8 cellular contexts compared by ENCODE assay signal in the genomic region with DNA sequence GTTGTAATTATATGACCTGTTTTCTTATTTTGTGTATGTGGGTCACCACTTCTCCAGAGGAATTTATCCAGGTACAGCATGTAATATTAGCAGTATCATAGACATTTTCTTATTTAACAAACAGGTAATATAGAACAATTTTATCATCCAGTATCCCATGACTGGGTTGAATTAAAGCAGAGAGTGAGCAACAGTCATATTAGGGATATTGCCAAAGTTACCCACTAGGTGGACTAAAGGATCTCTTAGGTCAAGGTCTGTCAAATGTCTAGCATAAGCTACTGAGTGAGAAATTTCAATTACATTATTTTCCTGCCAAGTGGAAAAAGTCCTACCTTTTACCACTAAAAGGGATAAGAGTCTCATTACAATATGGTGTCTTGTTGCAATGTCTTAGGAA.
DNase-seq lines count a peak whose midpoint lies in the region; ATAC-seq and TF ChIP-seq lines count a peak whose summit lies in the region.

No MANE protein-coding gene starts in this region.

- no peak overlapping the region for H3K27ac ChIP-seq in liver (ENCODE audit: low read depth in 1 of 2, low read length in 2 of 2)
- H3K27ac ChIP-seq in testis = no peak overlapping the region
- no peak overlapping the region for H3K27ac ChIP-seq in tibial artery

- no peak overlapping the region for H3K4me3 Mint-ChIP-seq in activated CD8-positive, alpha-beta T cell treated with anti-CD3 and anti-CD28 coated beads for 36 hours
- no peak overlapping the region for H3K4me3 Mint-ChIP-seq in activated CD8-positive, alpha-beta T cell treated with anti-CD3 and anti-CD28 coated beads, Interleukin-2, amount 10 ng/mL, durations not matched to agents 7 days and 5 days

- intact Hi-C loops in activated CD8-positive, alpha-beta T cell treated with anti-CD3 and anti-CD28 coated beads for 36 hours (cut with micrococcal nuclease) = no loop called here
- intact Hi-C loops in testis (cut with DNase I; ENCODE audit: low total_unique reads) (no loop called here), tibial artery (cut with DNase I; ENCODE audit: low total_unique reads) (no loop called here)

- H3K9ac ChIP-seq in liver (ENCODE audit: low read depth in 1 of 2, low read length in 2 of 2) = no peak overlapping the region

- no peak for DNase-seq in activated CD8-positive, alpha-beta T cell treated with anti-CD3 and anti-CD28 coated beads for 36 hours
- no peak for DNase-seq in activated CD8-positive, alpha-beta T cell treated with anti-CD3 and anti-CD28 coated beads, Interleukin-2, amount 10 ng/mL, durations not matched to agents 7 days and 5 days
- peak; percentile 10 for DNase-seq in Jurkat, Clone E6-1 (ENCODE audit: low read depth, low spot score)
- DNase-seq in SK-MEL-5 (ENCODE audit: low read depth, low spot score) = peak; percentile 69
- DNase-seq in H7 = no peak
- no peak for DNase-seq in testis
- DNase-seq in tibial artery = no peak

- no peaks in the 10 kb centered on the region for H3K9me3 Mint-ChIP-seq in activated CD8-positive, alpha-beta T cell treated with anti-CD3 and anti-CD28 coated beads for 36 hours
- H3K9me3 Mint-ChIP-seq in activated CD8-positive, alpha-beta T cell treated with anti-CD3 and anti-CD28 coated beads, Interleukin-2, amount 10 ng/mL, durations not matched to agents 7 days and 5 days (ENCODE audit: insufficient read depth) = no peaks in the 10 kb centered on the region

- peak; percentile 36 to 67 for TF ChIP-seq RAD21 in liver (IDR thresholded peaks at IDR 0.05)

- in situ Hi-C loops in SK-MEL-5 (cut with HindIII; ENCODE audit: low pct_unique_long_range_greater_than_20kb, low sequenced_read_pairs) = no loop called here

- H3K36me3 ChIP-seq in liver (ENCODE audit: control insufficient read depth in 4 of 4, insufficient read depth in 3 of 4, low read depth in 1 of 4, low read length in 3 of 4) (no peaks in the 10 kb centered on the region), H7 (replicated peaks; ENCODE audit: control insufficient read depth, insufficient read depth, low read length) (no peaks in the 10 kb centered on the region), testis (ENCODE audit: low read depth, missing control alignments) (no peaks in the 10 kb centered on the region), tibial artery (no peaks in the 10 kb centered on the region)

- H3K9me3 ChIP-seq in liver (ENCODE audit: control insufficient read depth in 4 of 4, low read length in 3 of 4) (no peaks in the 10 kb centered on the region), testis (no peaks in the 10 kb centered on the region), tibial artery (no peaks in the 10 kb centered on the region)

- no peak for ATAC-seq in activated CD8-positive, alpha-beta T cell treated with anti-CD3 and anti-CD28 coated beads for 36 hours
- ATAC-seq in activated CD8-positive, alpha-beta T cell treated with anti-CD3 and anti-CD28 coated beads, Interleukin-2, amount 10 ng/mL, durations not matched to agents 7 days and 5 days = no peak

- no peaks in the 10 kb centered on the region for H3K4me1 ChIP-seq in liver (ENCODE audit: control insufficient read depth in 4 of 4, insufficient read depth in 4 of 4, low read length in 3 of 4)
- no peaks in the 10 kb centered on the region for H3K4me1 ChIP-seq in testis
- H3K4me1 ChIP-seq in tibial artery = no peaks in the 10 kb centered on the region

- CTCF ChIA-PET in activated CD8-positive, alpha-beta T cell treated with anti-CD3 and anti-CD28 coated beads for 36 hours (lab: Charles Lee) = interaction anchor here (1.0 to 2.0 kb wide), 2 partner anchors 11 to 202 kb away, joined by 4 to 5 read pairs; no protein-coding TSS in a partner anchor
- CTCF ChIA-PET in activated CD8-positive, alpha-beta T cell treated with anti-CD3 and anti-CD28 coated beads, Interleukin-2, amount 10 ng/mL, durations not matched to agents 7 days and 5 days (lab: Charles Lee) = no interaction called here

- no peak overlapping the region for H3K4me3 ChIP-seq in Jurkat, Clone E6-1 (ENCODE audit: low read length)
- H3K4me3 ChIP-seq in liver (ENCODE audit: low read depth in 1 of 3, low read length in 3 of 3) = no peak overlapping the region
- H3K4me3 ChIP-seq in H7 (ENCODE audit: insufficient read depth, low read depth, low read length) = no peak overlapping the region
- H3K4me3 ChIP-seq in testis = no peak overlapping the region
- no peak overlapping the region for H3K4me3 ChIP-seq in tibial artery

- no peaks in the 10 kb centered on the region for H3K27me3 ChIP-seq in liver (ENCODE audit: control insufficient read depth in 4 of 4, insufficient read depth in 4 of 4, low read length in 3 of 4)
- no peaks in the 10 kb centered on the region for H3K27me3 ChIP-seq in H7 (ENCODE audit: control insufficient read depth, insufficient read depth, low read length)
- no peaks in the 10 kb centered on the region for H3K27me3 ChIP-seq in testis
- no peaks in the 10 kb centered on the region for H3K27me3 ChIP-seq in tibial artery

- POLR2A ChIA-PET in activated CD8-positive, alpha-beta T cell treated with anti-CD3 and anti-CD28 coated beads for 36 hours (lab: Charles Lee) = no interaction called here
- POLR2A ChIA-PET in activated CD8-positive, alpha-beta T cell treated with anti-CD3 and anti-CD28 coated beads, Interleukin-2, amount 10 ng/mL, durations not matched to agents 7 days and 5 days (lab: Charles Lee) = no interaction called here

- no peaks in the 10 kb centered on the region for H3K4me1 Mint-ChIP-seq in activated CD8-positive, alpha-beta T cell treated with anti-CD3 and anti-CD28 coated beads for 36 hours (ENCODE audit: low read depth)
- H3K4me1 Mint-ChIP-seq in activated CD8-positive, alpha-beta T cell treated with anti-CD3 and anti-CD28 coated beads, Interleukin-2, amount 10 ng/mL, durations not matched to agents 7 days and 5 days (ENCODE audit: low read depth) = no peaks in the 10 kb centered on the region

- TF ChIP-seq POLR2A in testis (IDR thresholded peaks at IDR 0.05) = no peak

- H3K27me3 Mint-ChIP-seq in activated CD8-positive, alpha-beta T cell treated with anti-CD3 and anti-CD28 coated beads for 36 hours = no peaks in the 10 kb centered on the region
- H3K27me3 Mint-ChIP-seq in activated CD8-positive, alpha-beta T cell treated with anti-CD3 and anti-CD28 coated beads, Interleukin-2, amount 10 ng/mL, durations not matched to agents 7 days and 5 days (ENCODE audit: low read depth) = no peaks in the 10 kb centered on the region

- no peaks in the 10 kb centered on the region for H3K36me3 Mint-ChIP-seq in activated CD8-positive, alpha-beta T cell treated with anti-CD3 and anti-CD28 coated beads for 36 hours (ENCODE audit: low read depth)
- H3K36me3 Mint-ChIP-seq in activated CD8-positive, alpha-beta T cell treated with anti-CD3 and anti-CD28 coated beads, Interleukin-2, amount 10 ng/mL, durations not matched to agents 7 days and 5 days (ENCODE audit: low read depth) = no peaks in the 10 kb centered on the region

- no peak overlapping the region for H3K27ac Mint-ChIP-seq in activated CD8-positive, alpha-beta T cell treated with anti-CD3 and anti-CD28 coated beads for 36 hours
- no peak overlapping the region for H3K27ac Mint-ChIP-seq in activated CD8-positive, alpha-beta T cell treated with anti-CD3 and anti-CD28 coated beads, Interleukin-2, amount 10 ng/mL, durations not matched to agents 7 days and 5 days

- TF ChIP-seq CTCF in activated CD8-positive, alpha-beta T cell treated with anti-CD3 and anti-CD28 coated beads for 36 hours (IDR thresholded peaks at IDR 0.05) = peak; percentile 56
- TF ChIP-seq CTCF in liver (IDR thresholded peaks at IDR 0.05; ENCODE audit: low read depth, low read length, missing input control) (peak; percentile 30), testis (IDR thresholded peaks at IDR 0.05) (peak in 1 of 3 experiments; percentile 22), tibial artery (IDR thresholded peaks at IDR 0.05) (peak in 1 of 2 experiments; percentile 18)

TF ChIP-seq in liver, 16 proteins besides CTCF, POLR2A, EP300 and RAD21:
- TF ChIP-seq HNF4A (conservative IDR thresholded peaks at IDR 0.05) (peak in 1 of 2 donors; percentile 36), EGR1 (IDR thresholded peaks at IDR 0.05; ENCODE audit: low read depth in 2 of 2) (no peak), SP1 (IDR thresholded peaks at IDR 0.05) (no peak), HNF4G (IDR thresholded peaks at IDR 0.05) (no peak)

Comparison
In these comparisons a context has a peak if more than half of its experiments do, and no peak if none do; other contexts are left out.
1. DNase-seq: peak in Jurkat, Clone E6-1 (single experiment) and SK-MEL-5 (single experiment); none in activated CD8-positive, alpha-beta T cell treated with anti-CD3 and anti-CD28 coated beads for 36 hours (single experiment), activated CD8-positive, alpha-beta T cell treated with anti-CD3 and anti-CD28 coated beads, Interleukin-2, amount 10 ng/mL, durations not matched to agents 7 days and 5 days (single experiment), H7 (single experiment), testis (single experiment) and tibial artery (0 of 2).